6 cellular contexts compared by ENCODE assay signal in genomic region chr17:7323731-7324437, GRCh38. TPM values are rescaled to one million over a fixed set of nuclear protein-coding genes. Genes with fewer than 3 reads are reported as not detected.
A peak's percentile ranks its signal among the peaks of the same experiment; 100 is the strongest.
DNase-seq lines count a peak whose midpoint lies in the region; ATAC-seq, FAIRE-seq and TF ChIP-seq lines count a peak whose summit lies in the region.

No MANE protein-coding gene starts in this region.

- H3K27ac ChIP-seq in heart left ventricle = no peak overlapping the region

- ATAC-seq in heart left ventricle (peak in 2 of 4 donors; percentile 22 to 40), HG03571 (IDR thresholded peaks at IDR 0.05; ENCODE audit: unreplicated experiment) (no peak), GM21526 (IDR thresholded peaks at IDR 0.05; ENCODE audit: low FRiP score, unreplicated experiment) (no peak)

- peaks cover 0 to 17% (median 9%) of the 10 kb centered on the region in 12 donors for H3K4me1 ChIP-seq in heart left ventricle

- TF ChIP-seq POLR2A in GM12892 (IDR thresholded peaks at IDR 0.05; ENCODE audit: low read depth, low read length) = no peak
- no peak for TF ChIP-seq POLR2A in heart left ventricle (IDR thresholded peaks at IDR 0.05)

- H3K36me3 ChIP-seq in heart left ventricle = peaks cover 0 to 79% (median 70%) of the 10 kb centered on the region in 9 donors

- intact Hi-C loops in heart left ventricle (cut with DNase I) = no loop called here

- H3K9me3 ChIP-seq in heart left ventricle = no peaks in the 10 kb centered on the region

- FAIRE-seq in GM12892 (lab: Jason Lieb, UNC) = peak; percentile 92

- no peaks in the 10 kb centered on the region for H3K27me3 ChIP-seq in heart left ventricle

- peak; percentile 54 to 80 (median 72) for TF ChIP-seq CTCF in heart left ventricle (IDR thresholded peaks at IDR 0.05)

- peak; percentile 84 for DNase-seq in GM12892 (ENCODE audit: insufficient read length)
- DNase-seq in activated CD4-positive, alpha-beta T cell treated with anti-CD3 and anti-CD28 coated beads, Interleukin-2, amount 50 U/mL, for 4 hours = peak; percentile 57 to 59
- DNase-seq in heart left ventricle = peak in 3 of 5 donors; percentile 52 to 77 (median 61)
- DNase-seq in stimulated activated CD8-positive, alpha-beta memory T cell treated with anti-CD3 and anti-CD28 coated beads, Interleukin-4, amount 100 ng/mL, for 24 hours (ENCODE audit: low read depth) = peak; percentile 57

- 64 to 70% (median 67%) methylated on average over 33 to 39 of the region's 39 CpGs for WGBS in heart left ventricle, 4 donors

- no peak overlapping the region for H3K4me3 ChIP-seq in heart left ventricle

RNA-seq across cellular contexts. Expression of gene NEURL4, which starts 5.3 kb away (rescaled TPM):
- 15.9 TPM for polyA plus RNA-seq in GM12892 (2012; ENCODE audit: missing spikeins)
- total RNA-seq in heart left ventricle = 10 to 100 TPM; 13.6 to 39.2 (median 27.6) TPM
- polyA plus RNA-seq in heart left ventricle = 10 to 100 TPM; 23.0 to 29.6 TPM

RNA-seq across cellular contexts. Expression of gene GPS2, which starts 8.7 kb away (rescaled TPM):
- 32.7 TPM for polyA plus RNA-seq in GM12892 (2012; ENCODE audit: missing spikeins)
- total RNA-seq in heart left ventricle = 100 to 1,000 TPM in 1 of 9 donors, 10 to 100 TPM in 8; 51.0 to 118 (median 61.2) TPM
- polyA plus RNA-seq in heart left ventricle = 10 to 100 TPM; 81.6 to 88.4 TPM

RNA-seq across cellular contexts. Expression of gene ACAP1, which starts 12.4 kb away (rescaled TPM):
- polyA plus RNA-seq in GM12892 (2012; ENCODE audit: missing spikeins) = 73.0 TPM
- 10 to 100 TPM in 5 of 9 donors, 1 to 10 TPM in 3, under 1 TPM in 1; 0.88 to 24.2 (median 16.4) TPM for total RNA-seq in heart left ventricle
- polyA plus RNA-seq in heart left ventricle = 1 to 10 TPM; 2.6 to 6.1 TPM

RNA-seq across cellular contexts. Expression of gene EIF5A, which starts 16.5 kb away (rescaled TPM):
- 765 TPM for polyA plus RNA-seq in GM12892 (2012; ENCODE audit: missing spikeins)
- 100 to 1,000 TPM; 120 to 500 (median 257) TPM for total RNA-seq in heart left ventricle
- 100 to 1,000 TPM; 403 to 934 TPM for polyA plus RNA-seq in heart left ventricle

RNA-seq across cellular contexts. Expression of gene KCTD11, which starts 28.1 kb away (rescaled TPM):
- polyA plus RNA-seq in GM12892 (2012; ENCODE audit: missing spikeins) = 5.0 TPM
- 1 to 10 TPM; 3.4 to 9.0 (median 5.9) TPM for total RNA-seq in heart left ventricle
- polyA plus RNA-seq in heart left ventricle = 1 to 10 TPM; 6.4 to 9.6 TPM
